ENCODE assay signal across 1 cellular context in genomic region chr15:45197512-45197911, GRCh38.
TF ChIP-seq lines count a peak whose summit lies in the region.

No MANE protein-coding gene starts in this region.

TF ChIP-seq in HepG2, 621 proteins besides CTCF, POLR2A, EP300 and RAD21:
- TF ChIP-seq ZNF280D (CRISPR knock-in tag; IDR thresholded peaks at IDR 0.05) (0 out of 2 replicates have a peak, but pooled peaks have one; percentile 17), SNAPC5 (CRISPR knock-in tag; IDR thresholded peaks at IDR 0.05; ENCODE audit: borderline replicate concordance) (no peak), SP2 (CRISPR knock-in tag; IDR thresholded peaks at IDR 0.05) (no peak)
